Comparison of ENCODE assay signal across 1 cellular context in genomic region chr9:38437193-38437823, GRCh38.
TF ChIP-seq lines count a peak whose summit lies in the region.

No MANE protein-coding gene starts in this region.

TF ChIP-seq in HepG2, 621 proteins besides CTCF, POLR2A, EP300 and RAD21 (continued from another document and continues in another):
- TF ChIP-seq CSRNP1 (CRISPR knock-in tag; IDR thresholded peaks at IDR 0.05) (no peak), CBX5 (CRISPR knock-in tag; IDR thresholded peaks at IDR 0.05; ENCODE audit: borderline replicate concordance) (no peak), SIN3B (IDR thresholded peaks at IDR 0.05; ENCODE audit: low read length) (no peak), NFYB (CRISPR knock-in tag; IDR thresholded peaks at IDR 0.05) (no peak), PPARG (CRISPR knock-in tag; conservative IDR thresholded peaks at IDR 0.05) (no peak), REST (IDR thresholded peaks at IDR 0.05; ENCODE audit: borderline replicate concordance in 1 of 2, low read depth in 1 of 2, low read length in 2 of 2) (no peak), ELF1 (CRISPR knock-in tag; IDR thresholded peaks at IDR 0.05) (peak; percentile 98), NFIB (CRISPR knock-in tag; IDR thresholded peaks at IDR 0.05; ENCODE audit: borderline replicate concordance) (no peak), KAT7 (CRISPR knock-in tag; IDR thresholded peaks at IDR 0.05; ENCODE audit: borderline replicate concordance) (peak; percentile 68; the same call in 1 of the 2 replicates), GPBP1L1 (CRISPR knock-in tag; IDR thresholded peaks at IDR 0.05) (no peak), ZSCAN21 (CRISPR knock-in tag; IDR thresholded peaks at IDR 0.05; ENCODE audit: borderline replicate concordance) (no peak), FOXM1 (CRISPR knock-in tag; IDR thresholded peaks at IDR 0.05) (no peak), ZNF142 (CRISPR knock-in tag; IDR thresholded peaks at IDR 0.05) (no peak), PRDM4 (CRISPR knock-in tag; IDR thresholded peaks at IDR 0.05; ENCODE audit: borderline replicate concordance) (no peak), ZNF646 (CRISPR knock-in tag; IDR thresholded peaks at IDR 0.05) (peak; percentile 41; the same call in 1 of the 2 replicates), PAXIP1 (CRISPR knock-in tag; conservative IDR thresholded peaks at IDR 0.05) (peak; percentile 76; the same call in 1 of the 2 replicates), HNRNPK (IDR thresholded peaks at IDR 0.05; ENCODE audit: low read depth, low read length, poor library complexity, severe bottlenecking) (no peak), ZNF550 (CRISPR knock-in tag; IDR thresholded peaks at IDR 0.05; ENCODE audit: borderline replicate concordance) (no peak), ELF3 (CRISPR knock-in tag; IDR thresholded peaks at IDR 0.05) (peak; percentile 100), RXRA (CRISPR knock-in tag; IDR thresholded peaks at IDR 0.05) (peak; percentile 28; the same call in 1 of the 2 replicates), KLF11 (CRISPR knock-in tag; IDR thresholded peaks at IDR 0.05) (no peak), ZNF691 (CRISPR knock-in tag; IDR thresholded peaks at IDR 0.05; ENCODE audit: borderline replicate concordance, low read depth) (no peak), ZNF589 (CRISPR knock-in tag; conservative IDR thresholded peaks at IDR 0.05) (no peak), ARNTL (CRISPR knock-in tag; IDR thresholded peaks at IDR 0.05) (no peak), SYNCRIP (IDR thresholded peaks at IDR 0.05; ENCODE audit: insufficient read depth, low read depth, low read length) (no peak), RBAK (CRISPR knock-in tag; IDR thresholded peaks at IDR 0.05) (0 out of 2 replicates have a peak, but pooled peaks have one; percentile 29)
